In genomic region chr6:16273266-16273665, GRCh38 we compare ENCODE assay signal across 17 cellular contexts. TPM values are rescaled to one million over a fixed set of nuclear protein-coding genes. Genes with fewer than 3 reads are reported as not detected.
A peak's percentile ranks its signal among the peaks of the same experiment; 100 is the strongest.
DNase-seq lines count a peak whose midpoint lies in the region; ATAC-seq, FAIRE-seq and TF ChIP-seq lines count a peak whose summit lies in the region.
"Had no signal": no experiment of that assay in that cellular context is flagged by ENCODE, and none has a peak within 500 bp of the region (broad histone marks: within the 10 kb centered on the region; RNA-seq: fewer than 3 reads in every experiment).

No MANE protein-coding gene starts in this region.

- TF ChIP-seq EP300 in K562 (IDR thresholded peaks at IDR 0.05; ENCODE audit: low read length), result no peak

- H3K4me3 ChIP-seq in AG10803 (ENCODE audit: low read length) (no peak overlapping the region), K562 (no peak overlapping the region)
- H3K4me3 ChIP-seq: body of pancreas, suprapubic skin had no signal

- TF ChIP-seq CTCF in AG10803 (conservative IDR thresholded peaks at IDR 0.05; ENCODE audit: low read length) (no peak), K562 (IDR thresholded peaks at IDR 0.05 in 2 of 3, conservative IDR thresholded peaks at IDR 0.05 in 1 of 3; ENCODE audit: insufficient read depth in 2 of 3, low read depth in 1 of 3, low read length in 3 of 3) (no peak)

- ATAC-seq in K562 (no peak), HG03039 (IDR thresholded peaks at IDR 0.05; ENCODE audit: unreplicated experiment) (no peak), left lobe of liver (no peak)
- ATAC-seq: activated T-helper 17 cell treated with anti-CD3 and anti-CD28 coated beads, Interleukin-2, amount 50 U/mL, for 72 hours; body of pancreas had no signal

- peaks cover 42% of the 10 kb centered on the region for H3K36me3 ChIP-seq in K562 (ENCODE audit: control insufficient read depth, insufficient read depth, low read length)
- H3K36me3 ChIP-seq: suprapubic skin had no signal

- 63% methylated on average over 1 of the region's 1 CpG for WGBS in K562 (ENCODE audit: insufficient coverage, low coverage, missing lambda C conversion rate)

- no peak overlapping the region for H3K4me2 ChIP-seq in K562 (ENCODE audit: insufficient read depth, low read length)

- POLR2A ChIA-PET in K562 (lab: Yijun Ruan, JAX), result interaction anchor here (0.7 to 2.2 kb wide), 4 partner anchors 19 to 721 kb away, joined by 3 to 5 read pairs (median 3); no protein-coding TSS in a partner anchor

- H4K20me1 ChIP-seq in K562 (replicated peaks; ENCODE audit: control insufficient read depth, insufficient read depth, low read length), result 0 out of 2 replicates have a peak, but pooled peaks cover 6% of the 10 kb centered on the region

- DNase-seq in AG10803 (ENCODE audit: low read depth) (peak; percentile 34), HT1080 (ENCODE audit: low read depth) (peak; percentile 11), K562 (ENCODE audit: extremely low read depth in 1 of 4, low spot score in 3 of 4) (no peak), hepatic stellate cell (ENCODE audit: low spot score) (peak; percentile 29), NCI-H2107 (lab: John Stamatoyannopoulos, UW) (no peak), left lobe of liver (ENCODE audit: low spot score) (no peak)
- DNase-seq in activated effector memory CD4-positive, alpha-beta T cell treated with Interleukin-2 at 50 U/mL for 16 hours, result no peak
- DNase-seq: body of pancreas; DMS53; effector memory CD4-positive, alpha-beta T cell; NCI-H1694 treated with DMSO at 0.1 percent for 48 hours; NCI-H774 had no signal

- H3K9me1 ChIP-seq in K562 (ENCODE audit: control insufficient read depth, insufficient read depth, low read length), result peaks cover 7% of the 10 kb centered on the region

- H3K27me3 ChIP-seq in K562 (ENCODE audit: control insufficient read depth in 2 of 2, insufficient read depth in 2 of 2, low read length in 2 of 2), result no peaks in the 10 kb centered on the region
- H3K27me3 ChIP-seq: body of pancreas, suprapubic skin had no signal

- in situ Hi-C loops in K562 (cut with MboI), result no loop called here

- no peak for TF ChIP-seq RAD21 in K562 (CRISPR knock-in tag; conservative IDR thresholded peaks at IDR 0.05 in 1 of 2, IDR thresholded peaks at IDR 0.05 in 1 of 2)

- no TSS peak for BruUV-seq in K562 (replicated peaks; lab: Mats Ljungman, UMichigan)

- FAIRE-seq in K562 (lab: Jason Lieb, UNC), result no peak
- FAIRE-seq: H1 had no signal

- CTCF ChIA-PET in K562 (lab: Yijun Ruan, JAX; ENCODE audit: low intra/inter-chr PET ratio), result no interaction called here

- peaks cover 14% of the 10 kb centered on the region for H3K79me2 ChIP-seq in K562 (ENCODE audit: control insufficient read depth, insufficient read depth, low read length)

- H3K9me3 ChIP-seq in K562 (replicated peaks; ENCODE audit: control insufficient read depth, insufficient read depth, low read depth, low read length), result no peaks in the 10 kb centered on the region
- H3K9me3 ChIP-seq: body of pancreas, suprapubic skin had no signal

- TF ChIP-seq POLR2A in K562 (conservative IDR thresholded peaks at IDR 0.05), result no peak

- peaks cover 29 to 58% of the 10 kb centered on the region in 2 experiments for H3K4me1 ChIP-seq in K562 (replicated peaks in 1 of 2; ENCODE audit: control insufficient read depth in 2 of 2, insufficient read depth in 2 of 2, low read length in 2 of 2)
- H3K4me1 ChIP-seq: body of pancreas had no signal

- H3K27ac ChIP-seq in K562 (ENCODE audit: extremely low read depth, low read depth, low read length), result no peak overlapping the region; the same call in 2 of the 3 replicates
- H3K27ac ChIP-seq: body of pancreas, suprapubic skin had no signal

- no peak overlapping the region for H2AFZ ChIP-seq in K562 (ENCODE audit: low read depth, low read length)

- intact Hi-C loops in K562 (cut with micrococcal nuclease), result loop anchor here (10.0 kb wide), 1 partner anchor 578 kb away; no protein-coding TSS in a partner anchor

- H3K9ac ChIP-seq in K562 (ENCODE audit: insufficient read depth in 1 of 2, low read depth in 2 of 2, low read length in 2 of 2), result no peak overlapping the region

TF ChIP-seq in K562, 482 proteins besides CTCF, POLR2A, EP300 and RAD21 (continues in another document):
- no peak for TF ChIP-seq PHB (CRISPR knock-in tag; IDR thresholded peaks at IDR 0.05)

RNA-seq across cellular contexts. Expression of gene GMPR, which starts 34.9 kb away (rescaled TPM):
- 2.4 and 2.9 TPM in 2 replicates for total RNA-seq in HT1080 (2014; rRNA removed; shearing (Covaris generic))
- polyA plus RNA-seq in HT1080 (2015; cell fraction: cytosol; rRNA removed), result 1.7 and 2.1 TPM in 2 replicates
- 0.67 and 1.4 TPM in 2 replicates for polyA plus RNA-seq in HT1080 (2015; cell fraction: nucleus; rRNA removed)
- 58.9 and 89.1 TPM in 2 replicates for total RNA-seq in K562 (2011; cell fraction: chromatin; rRNA removed; ENCODE audit: low replicate concordance)
- 52.6 and 53.0 TPM in 2 replicates for total RNA-seq in K562 (2011; cell fraction: nucleolus; rRNA removed)
- total RNA-seq in K562 (2011; cell fraction: nucleoplasm; rRNA removed), result 58.1 and 58.7 TPM in 2 replicates
- total RNA-seq in K562 (2014; rRNA removed), result 42.5 and 46.2 TPM in 2 replicates
- 34.1 and 34.6 TPM in 2 replicates for total RNA-seq in K562 (2014; rRNA removed; fragmentation: Illumina TruSeq; extraction: Trizol)
- total RNA-seq in K562 (2015; rRNA removed; fragmentation: Illumina TruSeq; extraction: Trizol), result 52.9 and 53.5 TPM in 2 replicates
- total RNA-seq in K562 (2021), result 64.1 and 73.7 TPM in 2 replicates
- 66.7 and 72.1 TPM in 2 replicates for polyA plus RNA-seq in K562 (2011; rRNA removed)
- 97.7 and 111 TPM in 2 replicates for polyA plus RNA-seq in K562 (2011; cell fraction: cytosol; rRNA removed)
- 50.2 and 57.5 TPM in 2 replicates for polyA plus RNA-seq in K562 (2011; cell fraction: nucleus; rRNA removed)
- polyA plus RNA-seq in K562 (2012), result 80.2 and 117 TPM in 2 replicates
- polyA plus RNA-seq in K562 (2014; fragmentation: Illumina TruSeq; extraction: Trizol), result 83.7 and 85.6 TPM in 2 replicates
- 10 to 100 TPM; 42.0 to 47.8 TPM for polyA plus RNA-seq in K562 (2014; fragmentation: Nextera tagmentation; extraction: Ambion mirVana)
- 45.6 and 49.8 TPM in 2 replicates for polyA plus RNA-seq in K562 (2014; rRNA removed)
- polyA minus RNA-seq in K562 (2011; rRNA and poly(A)+ RNA removed), result 82.0 and 85.1 TPM in 2 replicates
- 38.0 and 45.0 TPM in 2 replicates for polyA minus RNA-seq in K562 (2011; cell fraction: cytosol; rRNA and poly(A)+ RNA removed)
- polyA minus RNA-seq in K562 (2011; cell fraction: nucleus; rRNA and poly(A)+ RNA removed), result 26.5 and 45.9 TPM in 2 replicates
- total RNA-seq in left lobe of liver, result 4.3 TPM
- total RNA-seq: B cell had no signal

Comparison
In these comparisons a context has a peak if more than half of its experiments do, and no peak if none do; other contexts are left out.
1. DNase-seq: peak in AG10803 (single experiment), HT1080 (single experiment) and hepatic stellate cell (single experiment); none in K562 (0 of 4), activated effector memory CD4-positive, alpha-beta T cell treated with Interleukin-2 at 50 U/mL for 16 hours (single experiment), NCI-H2107 (single experiment) and left lobe of liver (single experiment).